ENCODE assay signal across 19 cellular contexts in genomic region chr6:87575423-87575822, GRCh38. TPM values are rescaled to one million over a fixed set of nuclear protein-coding genes. Genes with fewer than 3 reads are reported as not detected.
A peak's percentile ranks its signal among the peaks of the same experiment; 100 is the strongest.
DNase-seq lines count a peak whose midpoint lies in the region; ATAC-seq and TF ChIP-seq lines count a peak whose summit lies in the region.
"Had no signal": no experiment of that assay in that cellular context is flagged by ENCODE, and none has a peak within 500 bp of the region (broad histone marks: within the 10 kb centered on the region; RNA-seq: fewer than 3 reads in every experiment).

No MANE protein-coding gene starts in this region.

- no peak overlapping the region for H3K4me3 ChIP-seq in neutrophil (ENCODE audit: low read depth in 1 of 2, low read length in 1 of 2)
- H3K4me3 ChIP-seq: SJCRH30 had no signal

- no peaks in the 10 kb centered on the region for H3K9me3 ChIP-seq in neutrophil
- H3K9me3 ChIP-seq: SJCRH30 had no signal

- DNase-seq in T-helper 1 cell, result no peak
- DNase-seq in DMS53 (lab: John Stamatoyannopoulos, UW), result peak; percentile 87
- peak; percentile 74 for DNase-seq in NCI-H774 (lab: John Stamatoyannopoulos, UW)
- no peak for DNase-seq in left cardiac atrium
- no peak for DNase-seq in stimulated activated CD4-positive, alpha-beta T cell treated with anti-CD3 and anti-CD28 coated beads, Interleukin-4, amount 100 ng/mL, for 1 hour
- no peak for DNase-seq in NOMO-1 treated with DMSO at 0.1 percent for 48 hours (lab: John Stamatoyannopoulos, UW; ENCODE audit: unreplicated experiment)
- DNase-seq: ACHN; activated CD4-positive, alpha-beta T cell treated with anti-CD3 and anti-CD28 coated beads for 4 hours; hypothalamus; kidney; NCI-H1694 treated with DMSO at 0.1 percent for 48 hours; NCI-H82; SJCRH30; T1000 had no signal

- H3K27ac Mint-ChIP-seq in T-helper 1 cell treated with Interleukin-12 subunit alpha and Interleukin-12 subunit beta and Interleukin-4 antibody, amounts not matched to agents 30 μg/mL and 1 μg/mL, for 36 hours, result peak overlapping the region; percentile 23
- H3K27ac Mint-ChIP-seq: activated naive CD4-positive, alpha-beta T cell treated with anti-CD3 and anti-CD28 coated beads, Interleukin-2, amount 10 ng/mL, durations not matched to agents 7 days and 5 days; stimulated activated memory B cell treated with anti-CD40 and anti-IgM and Interleukin-4, amounts not matched to agents 10 μg/mL and 1 μg/mL and 100 μg/mL, for 72 hours had no signal

- H3K36me3 ChIP-seq in neutrophil, result peaks cover 9% of the 10 kb centered on the region

- ATAC-seq in left cardiac atrium, result no peak
- ATAC-seq: stimulated activated memory B cell treated with anti-CD40 and anti-IgM and Interleukin-4, amounts not matched to agents 10 μg/mL and 1 μg/mL and 100 μg/mL, for 72 hours had no signal

- no peak overlapping the region for H3K4me3 Mint-ChIP-seq in T-helper 1 cell treated with Interleukin-12 subunit alpha and Interleukin-12 subunit beta and Interleukin-4 antibody, amounts not matched to agents 30 μg/mL and 1 μg/mL, for 36 hours
- H3K4me3 Mint-ChIP-seq: activated naive CD4-positive, alpha-beta T cell treated with anti-CD3 and anti-CD28 coated beads, Interleukin-2, amount 10 ng/mL, durations not matched to agents 7 days and 5 days; CD14-positive monocyte; stimulated activated memory B cell treated with anti-CD40 and anti-IgM and Interleukin-4, amounts not matched to agents 10 μg/mL and 1 μg/mL and 100 μg/mL, for 72 hours had no signal

- H3K36me3 Mint-ChIP-seq in T-helper 1 cell treated with Interleukin-12 subunit alpha and Interleukin-12 subunit beta and Interleukin-4 antibody, amounts not matched to agents 30 μg/mL and 1 μg/mL, for 36 hours (ENCODE audit: low read depth), result peaks cover 23% of the 10 kb centered on the region

- no peak for TF ChIP-seq CTCF in neutrophil (IDR thresholded peaks at IDR 0.05)

- H3K27ac ChIP-seq in neutrophil, result peak overlapping the region; percentile 67
- H3K27ac ChIP-seq: SJCRH30 had no signal

- H3K27me3 ChIP-seq in neutrophil, result no peaks in the 10 kb centered on the region
- H3K27me3 ChIP-seq: SJCRH30 had no signal

- H3K27me3 Mint-ChIP-seq in T-helper 1 cell treated with Interleukin-12 subunit alpha and Interleukin-12 subunit beta and Interleukin-4 antibody, amounts not matched to agents 30 μg/mL and 1 μg/mL, for 36 hours (ENCODE audit: low read depth), result no peaks in the 10 kb centered on the region
- H3K27me3 Mint-ChIP-seq: activated naive CD4-positive, alpha-beta T cell treated with anti-CD3 and anti-CD28 coated beads, Interleukin-2, amount 10 ng/mL, durations not matched to agents 7 days and 5 days; stimulated activated memory B cell treated with anti-CD40 and anti-IgM and Interleukin-4, amounts not matched to agents 10 μg/mL and 1 μg/mL and 100 μg/mL, for 72 hours had no signal

- peaks cover 35% of the 10 kb centered on the region for H3K4me1 Mint-ChIP-seq in T-helper 1 cell treated with Interleukin-12 subunit alpha and Interleukin-12 subunit beta and Interleukin-4 antibody, amounts not matched to agents 30 μg/mL and 1 μg/mL, for 36 hours (ENCODE audit: low read depth)

- intact Hi-C loops in left cardiac atrium (cut with DNase I), result no loop called here

- H3K4me1 ChIP-seq in neutrophil (ENCODE audit: control insufficient read depth in 1 of 2, insufficient read depth in 1 of 2, low read depth in 1 of 2, low read length in 1 of 2), result peaks cover 27 to 30% of the 10 kb centered on the region in 2 experiments
- H3K4me1 ChIP-seq: SJCRH30 had no signal

- peaks cover 4% of the 10 kb centered on the region for H3K9me3 Mint-ChIP-seq in T-helper 1 cell treated with Interleukin-12 subunit alpha and Interleukin-12 subunit beta and Interleukin-4 antibody, amounts not matched to agents 30 μg/mL and 1 μg/mL, for 36 hours
- H3K9me3 Mint-ChIP-seq: stimulated activated memory B cell treated with anti-CD40 and anti-IgM and Interleukin-4, amounts not matched to agents 10 μg/mL and 1 μg/mL and 100 μg/mL, for 72 hours had no signal

RNA-seq across cellular contexts. Expression of gene RARS2, which starts 14.4 kb away (rescaled TPM):
- total RNA-seq in left cardiac atrium, result 10 to 100 TPM; 19.0 to 27.9 TPM

RNA-seq across cellular contexts. Expression of gene ORC3, which starts 14.5 kb away (rescaled TPM):
- total RNA-seq in left cardiac atrium, result 10 to 100 TPM; 18.5 to 21.2 TPM

Comparison
In these comparisons a context has a peak if more than half of its experiments do, and no peak if none do; other contexts are left out.
1. DNase-seq: peak in DMS53 (single experiment) and NCI-H774 (single experiment); none in T-helper 1 cell (0 of 5), left cardiac atrium (single experiment), stimulated activated CD4-positive, alpha-beta T cell treated with anti-CD3 and anti-CD28 coated beads, Interleukin-4, amount 100 ng/mL, for 1 hour (single experiment) and NOMO-1 treated with DMSO at 0.1 percent for 48 hours (single experiment).